19 cellular contexts compared by ENCODE assay signal in the genomic region with DNA sequence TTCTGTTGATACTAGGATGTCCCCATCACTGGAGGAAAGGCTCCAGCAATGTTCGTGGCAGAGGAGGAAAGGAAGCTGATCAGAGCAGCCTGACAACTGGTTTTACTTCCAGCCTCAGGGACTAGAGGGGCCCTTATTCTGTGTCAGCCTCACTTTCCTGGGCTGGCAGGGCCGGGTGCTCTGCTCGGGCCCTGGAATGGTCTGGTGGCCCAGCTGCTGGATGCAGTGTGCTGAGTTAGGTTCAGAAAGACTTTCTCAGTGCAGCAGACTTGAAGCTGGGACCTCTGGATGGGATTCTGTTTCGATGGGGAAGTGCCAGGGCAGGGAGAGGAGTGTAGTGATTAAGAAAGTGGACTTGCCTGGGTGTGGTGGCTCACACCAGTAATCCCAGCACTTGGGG.
DNase-seq lines count a peak whose midpoint lies in the region; ATAC-seq and TF ChIP-seq lines count a peak whose summit lies in the region.
"Had no signal": no experiment of that assay in that cellular context is flagged by ENCODE, and none has a peak within 500 bp of the region (broad histone marks: within the 10 kb centered on the region; RNA-seq: fewer than 3 reads in every experiment).

No MANE protein-coding gene starts in this region.

- H3K4me2 ChIP-seq in IMR-90 (ENCODE audit: low read depth, low read length): no peak overlapping the region
- H3K4me2 ChIP-seq: BLaER1 treated with 17β-estradiol and CSF1 and Interleukin-3, amounts not matched to agents 10 nM and 100 nM had no signal

- no peak for TF ChIP-seq RAD21 in IMR-90 (IDR thresholded peaks at IDR 0.05; ENCODE audit: low read length)

- peak overlapping the region; percentile 69; the same call in 1 of the 2 replicates for H2AK5ac ChIP-seq in IMR-90 (ENCODE audit: low read depth, low read length)

- peak overlapping the region; percentile 33 for H2BK120ac ChIP-seq in IMR-90 (ENCODE audit: low read depth, low read length)

- H4K91ac ChIP-seq in IMR-90 (ENCODE audit: insufficient read depth, low read depth, low read length): peak overlapping the region; percentile 56; the same call in 1 of the 2 replicates

- no peak overlapping the region for H3K4me3 ChIP-seq in IMR-90 (ENCODE audit: insufficient read depth, low read depth, low read length)
- H3K4me3 ChIP-seq: BLaER1 treated with 17β-estradiol and CSF1 and Interleukin-3, amounts not matched to agents 10 nM and 100 nM; GM12878 had no signal

- peak overlapping the region; percentile 59; the same call in 1 of the 2 replicates for H3K4ac ChIP-seq in IMR-90 (ENCODE audit: low read depth, low read length)

- peak; percentile 38 for DNase-seq in activated effector memory CD4-positive, alpha-beta T cell treated with anti-CD3 and anti-CD28 coated beads, Interleukin-2, amount 50 U/mL, for 16 hours
- DNase-seq in activated effector memory CD4-positive, alpha-beta T cell treated with Interleukin-2 at 50 U/mL for 16 hours: no peak
- DNase-seq in IMR-90: no peak
- DNase-seq in activated CD8-positive, alpha-beta memory T cell treated with anti-CD3 and anti-CD28 coated beads, Interleukin-2, amount 50 U/mL, for 48 hours: peak; percentile 33
- DNase-seq in posterior vena cava (ENCODE audit: low spot score): peak; percentile 49
- DNase-seq in hepatic stellate cell (ENCODE audit: low spot score): no peak
- no peak for DNase-seq in NCI-H345 (lab: John Stamatoyannopoulos, UW)
- DNase-seq: Calu3, EL, MM.1S, NCI-H1092 treated with DMSO at 0.1 percent for 48 hours, NCI-H2081 treated with DMSO at 0.1 percent for 48 hours, NCI-H510A treated with DMSO at 0.1 percent for 48 hours, NCI-H774, SHP77 had no signal

- no peaks in the 10 kb centered on the region for H3K27me3 ChIP-seq in IMR-90 (ENCODE audit: control insufficient read depth, insufficient read depth, low read length)
- H3K27me3 ChIP-seq: BLaER1 treated with 17β-estradiol and CSF1 and Interleukin-3, amounts not matched to agents 10 nM and 100 nM had no signal

- intact Hi-C loops in IMR-90 (cut with micrococcal nuclease) (no loop called here), posterior vena cava (cut with DNase I) (no loop called here)

- no peak overlapping the region for H3K14ac ChIP-seq in IMR-90 (replicated peaks; ENCODE audit: low read depth, low read length)

- H3K9me1 ChIP-seq in IMR-90 (ENCODE audit: insufficient read depth, low read length): peaks cover 7% of the 10 kb centered on the region; the same call in 1 of the 2 replicates

- H3K9ac ChIP-seq in IMR-90 (ENCODE audit: low read depth, low read length): no peak overlapping the region
- H3K9ac ChIP-seq: BLaER1 treated with 17β-estradiol and CSF1 and Interleukin-3, amounts not matched to agents 10 nM and 100 nM had no signal

- no peak overlapping the region for H2BK20ac ChIP-seq in IMR-90 (ENCODE audit: low read depth, low read length)

- H3K18ac ChIP-seq in IMR-90 (ENCODE audit: low read depth, low read length): no peak overlapping the region

- H4K8ac ChIP-seq in IMR-90 (ENCODE audit: low read depth in 2 of 2, low read length in 2 of 2): peak overlapping the region in 1 of 2 experiments; percentile 38; a peak in 1 of 4 replicates

- H2AK9ac ChIP-seq in IMR-90 (replicated peaks; ENCODE audit: low read depth, low read length, poor library complexity): no peak overlapping the region

- WGBS in IMR-90 (ENCODE audit: extremely low coverage in 2 of 2, insufficient read length in 1 of 2), 2 experiments: 86% methylated on average over 1 of the region's 4 CpGs; no CpG with 5 or more reads in 1 of the 2 experiments

- H3K9me3 ChIP-seq in IMR-90 (ENCODE audit: control insufficient read depth, insufficient read depth, low read length): no peaks in the 10 kb centered on the region
- H3K9me3 ChIP-seq: BLaER1 treated with 17β-estradiol and CSF1 and Interleukin-3, amounts not matched to agents 10 nM and 100 nM had no signal

- in situ Hi-C loops in IMR-90 (cut with MboI; ENCODE audit: low sequenced_read_pairs): no loop called here

- H2AFZ ChIP-seq in IMR-90 (replicated peaks; ENCODE audit: low read length, poor library complexity): peak overlapping the region; percentile 25

- no peak overlapping the region for H3K27ac ChIP-seq in IMR-90 (ENCODE audit: insufficient read depth, low read length)
- H3K27ac ChIP-seq: BLaER1 treated with 17β-estradiol and CSF1 and Interleukin-3, amounts not matched to agents 10 nM and 100 nM had no signal

- POLR2A ChIA-PET in IMR-90 (lab: Charles Lee; ENCODE audit: unreplicated experiment): no interaction called here

- CTCF ChIA-PET in IMR-90 (lab: Yijun Ruan, JAX): no interaction called here

- H2BK5ac ChIP-seq in IMR-90 (ENCODE audit: low read depth, low read length, poor library complexity, severe bottlenecking): no peak overlapping the region

- H3K56ac ChIP-seq in IMR-90 (ENCODE audit: extremely low read depth, insufficient read depth, low read length): no peak overlapping the region

- TF ChIP-seq CTCF in IMR-90 (conservative IDR thresholded peaks at IDR 0.05; ENCODE audit: low read depth, low read length): no peak

- no peaks in the 10 kb centered on the region for H4K20me1 ChIP-seq in IMR-90 (ENCODE audit: insufficient read depth, low read length)
- H4K20me1 ChIP-seq: BLaER1 treated with 17β-estradiol and CSF1 and Interleukin-3, amounts not matched to agents 10 nM and 100 nM had no signal

- no peaks in the 10 kb centered on the region for H3K4me1 ChIP-seq in IMR-90 (ENCODE audit: control insufficient read depth, insufficient read depth, low read length)
- H3K4me1 ChIP-seq: BLaER1 treated with 17β-estradiol and CSF1 and Interleukin-3, amounts not matched to agents 10 nM and 100 nM had no signal

- BruUV-seq in IMR-90 (replicated peaks; lab: Mats Ljungman, UMichigan): no TSS peak

- H3K36me3 ChIP-seq in IMR-90 (ENCODE audit: control insufficient read depth, insufficient read depth, low read length): no peaks in the 10 kb centered on the region
- H3K36me3 ChIP-seq: BLaER1 treated with 17β-estradiol and CSF1 and Interleukin-3, amounts not matched to agents 10 nM and 100 nM had no signal

- H2BK15ac ChIP-seq in IMR-90 (ENCODE audit: low read depth, low read length): 0 out of 3 replicates have a peak overlapping the region, but pooled peaks have one; percentile 45

- no peaks in the 10 kb centered on the region for H3K79me1 ChIP-seq in IMR-90 (ENCODE audit: low read depth in 1 of 2, low read length in 2 of 2)

- TF ChIP-seq POLR2A in IMR-90 (IDR thresholded peaks at IDR 0.05; ENCODE audit: low read depth, low read length): no peak

- H4K5ac ChIP-seq in IMR-90 (ENCODE audit: low read depth, low read length): no peak overlapping the region

- H3K23ac ChIP-seq in IMR-90 (ENCODE audit: low read depth, low read length): no peak overlapping the region

- ATAC-seq in IMR-90 (ENCODE audit: low read depth) (no peak), HG03439 (IDR thresholded peaks at IDR 0.05; ENCODE audit: unreplicated experiment) (no peak)
- ATAC-seq: CD8-positive, alpha-beta T cell; GM12878 had no signal

- dilution Hi-C loops in IMR-90 (cut with HindIII; ENCODE audit: low sequenced_read_pairs, unreplicated experiment): no loop called here

TF ChIP-seq in IMR-90, 13 proteins besides CTCF, POLR2A, EP300 and RAD21:
- TF ChIP-seq MAZ (IDR thresholded peaks at IDR 0.05; ENCODE audit: borderline replicate concordance, low read depth, low read length) (no peak), SMC3 (IDR thresholded peaks at IDR 0.05; ENCODE audit: low read depth, low read length) (no peak), NFE2L2 (IDR thresholded peaks at IDR 0.05; ENCODE audit: low read depth, low read length) (no peak), CHD1 (IDR thresholded peaks at IDR 0.05; ENCODE audit: low read depth, low read length) (no peak), RCOR1 (IDR thresholded peaks at IDR 0.05; ENCODE audit: insufficient replicate concordance, low read length) (no peak), BHLHE40 (IDR thresholded peaks at IDR 0.05; ENCODE audit: low read depth, low read length) (no peak), FOS (IDR thresholded peaks at IDR 0.05; ENCODE audit: low read depth, low read length) (no peak), MXI1 (IDR thresholded peaks at IDR 0.05; ENCODE audit: borderline replicate concordance, low read depth, low read length) (no peak)
- TF ChIP-seq, protein P1, sequence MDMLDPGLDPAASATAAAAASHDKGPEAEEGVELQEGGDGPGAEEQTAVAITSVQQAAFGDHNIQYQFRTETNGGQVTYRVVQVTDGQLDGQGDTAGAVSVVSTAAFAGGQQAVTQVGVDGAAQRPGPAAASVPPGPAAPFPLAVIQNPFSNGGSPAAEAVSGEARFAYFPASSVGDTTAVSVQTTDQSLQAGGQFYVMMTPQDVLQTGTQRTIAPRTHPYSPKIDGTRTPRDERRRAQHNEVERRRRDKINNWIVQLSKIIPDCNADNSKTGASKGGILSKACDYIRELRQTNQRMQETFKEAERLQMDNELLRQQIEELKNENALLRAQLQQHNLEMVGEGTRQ (IDR thresholded peaks at IDR 0.05; ENCODE audit: low read depth, low read length): no peak
- TF ChIP-seq, protein P2, sequence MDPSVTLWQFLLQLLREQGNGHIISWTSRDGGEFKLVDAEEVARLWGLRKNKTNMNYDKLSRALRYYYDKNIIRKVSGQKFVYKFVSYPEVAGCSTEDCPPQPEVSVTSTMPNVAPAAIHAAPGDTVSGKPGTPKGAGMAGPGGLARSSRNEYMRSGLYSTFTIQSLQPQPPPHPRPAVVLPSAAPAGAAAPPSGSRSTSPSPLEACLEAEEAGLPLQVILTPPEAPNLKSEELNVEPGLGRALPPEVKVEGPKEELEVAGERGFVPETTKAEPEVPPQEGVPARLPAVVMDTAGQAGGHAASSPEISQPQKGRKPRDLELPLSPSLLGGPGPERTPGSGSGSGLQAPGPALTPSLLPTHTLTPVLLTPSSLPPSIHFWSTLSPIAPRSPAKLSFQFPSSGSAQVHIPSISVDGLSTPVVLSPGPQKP (IDR thresholded peaks at IDR 0.05; ENCODE audit: borderline replicate concordance, low read depth, low read length): no peak
TF ChIP-seq in IMR-90: peak in this region for 0.

Comparison
In these comparisons a context has a peak if more than half of its experiments do, and no peak if none do; other contexts are left out.
1. DNase-seq: peak in activated effector memory CD4-positive, alpha-beta T cell treated with anti-CD3 and anti-CD28 coated beads, Interleukin-2, amount 50 U/mL, for 16 hours (single experiment), activated CD8-positive, alpha-beta memory T cell treated with anti-CD3 and anti-CD28 coated beads, Interleukin-2, amount 50 U/mL, for 48 hours (single experiment) and posterior vena cava (single experiment); none in activated effector memory CD4-positive, alpha-beta T cell treated with Interleukin-2 at 50 U/mL for 16 hours (single experiment), IMR-90 (single experiment), hepatic stellate cell (single experiment) and NCI-H345 (single experiment).